Comparison of ENCODE assay signal across 8 cellular contexts in the genomic region with DNA sequence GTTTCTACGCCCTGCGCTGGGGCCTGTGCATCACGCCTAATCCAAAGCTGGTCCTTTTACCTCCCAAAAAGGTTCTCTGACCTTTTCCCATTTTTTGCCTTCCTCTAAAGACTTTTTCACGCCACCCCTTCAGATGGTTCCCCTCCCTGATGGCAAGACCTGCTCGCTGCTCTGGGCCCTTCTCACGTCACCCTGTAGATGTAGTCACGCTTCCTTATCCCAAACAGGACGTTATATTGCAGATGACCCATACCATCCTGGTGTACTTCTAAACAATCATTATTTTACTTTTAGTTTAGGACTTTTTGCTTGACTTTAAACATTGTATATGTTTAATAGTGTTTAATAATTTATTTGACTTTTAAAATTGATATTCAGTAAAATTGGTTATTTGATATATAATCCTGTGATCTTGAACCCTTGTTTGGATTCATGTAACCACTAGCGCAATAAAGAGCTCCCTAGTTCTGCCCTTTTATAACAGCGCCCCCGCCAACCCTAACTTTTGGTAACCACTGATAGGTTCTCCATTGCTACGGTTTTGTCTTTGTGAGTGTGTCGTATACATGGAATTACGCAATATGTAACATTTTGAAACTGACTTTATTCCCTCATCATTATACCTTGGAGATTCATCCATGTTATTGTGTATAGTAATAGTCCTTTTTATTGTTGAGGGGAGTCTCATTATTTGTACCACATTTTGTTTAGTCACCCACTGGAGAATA. TPM values are rescaled to one million over a fixed set of nuclear protein-coding genes. Genes with fewer than 3 reads are reported as not detected.
DNase-seq lines count a peak whose midpoint lies in the region; ATAC-seq and TF ChIP-seq lines count a peak whose summit lies in the region.

No MANE protein-coding gene starts in this region.

- no peaks in the 10 kb centered on the region for H3K9me3 Mint-ChIP-seq in activated CD4-positive, alpha-beta T cell treated with anti-CD3 and anti-CD28 coated beads for 36 hours (ENCODE audit: low read depth)

- peak overlapping the region; percentile 87 for H3K4me3 Mint-ChIP-seq in activated CD4-positive, alpha-beta T cell treated with anti-CD3 and anti-CD28 coated beads for 36 hours

- DNase-seq in activated CD4-positive, alpha-beta T cell treated with anti-CD3 and anti-CD28 coated beads for 36 hours: no peak
- DNase-seq in activated CD4-positive, alpha-beta T cell treated with anti-CD3 and anti-CD28 coated beads for 4 hours: no peak
- DNase-seq in SKM-1 treated with dmso at 0.1 percent for 144 hours (lab: John Stamatoyannopoulos, UW; ENCODE audit: unreplicated experiment): peak; percentile 49
- no peak for DNase-seq in fibroblast of the aortic adventitia (ENCODE audit: low read depth)
- DNase-seq in psoas muscle: no peak
- no peak for DNase-seq in COR-L47 (lab: John Stamatoyannopoulos, UW)
- DNase-seq in cerebellum (ENCODE audit: low spot score): no peak

- intact Hi-C loops in activated CD4-positive, alpha-beta T cell treated with anti-CD3 and anti-CD28 coated beads for 36 hours (cut with DNase I, micrococcal nuclease): loop anchor here in 1 of 2 experiments (2.0 to 5.0 kb wide), 3 partner anchors 103 to 881 kb away; partner anchors contain the start of gene MTMR10
- intact Hi-C loops in psoas muscle (cut with DNase I): no loop called here

- no peaks in the 10 kb centered on the region for H3K27me3 ChIP-seq in psoas muscle (ENCODE audit: insufficient read depth in 3 of 3, low read length in 2 of 3)

- H3K4me3 ChIP-seq in fibroblast of the aortic adventitia (ENCODE audit: low read depth, low read length) (peak overlapping the region; percentile 68), psoas muscle (peak overlapping the region; percentile 71)

- no peaks in the 10 kb centered on the region for H3K9me3 ChIP-seq in psoas muscle

- peaks cover 10% of the 10 kb centered on the region for H3K4me1 Mint-ChIP-seq in activated CD4-positive, alpha-beta T cell treated with anti-CD3 and anti-CD28 coated beads for 36 hours

- H3K36me3 Mint-ChIP-seq in activated CD4-positive, alpha-beta T cell treated with anti-CD3 and anti-CD28 coated beads for 36 hours (ENCODE audit: low read depth): no peaks in the 10 kb centered on the region

- peak; percentile 10 for ATAC-seq in activated CD4-positive, alpha-beta T cell treated with anti-CD3 and anti-CD28 coated beads for 36 hours
- ATAC-seq in psoas muscle (peak in 3 of 4 donors; percentile 12 to 46 (median 16)), HG03520 (IDR thresholded peaks at IDR 0.05; ENCODE audit: unreplicated experiment) (no peak)

- peak overlapping the region; percentile 64 for H3K27ac ChIP-seq in psoas muscle

- TF ChIP-seq CTCF in fibroblast of the aortic adventitia (IDR thresholded peaks at IDR 0.05; ENCODE audit: insufficient read depth, low read length) (no peak), psoas muscle (IDR thresholded peaks at IDR 0.05) (no peak)

- H3K36me3 ChIP-seq in psoas muscle (ENCODE audit: insufficient read depth in 1 of 2, low read depth in 1 of 2): no peaks in the 10 kb centered on the region

- H3K27me3 Mint-ChIP-seq in activated CD4-positive, alpha-beta T cell treated with anti-CD3 and anti-CD28 coated beads for 36 hours: peaks cover 9% of the 10 kb centered on the region

- CTCF ChIA-PET in activated CD4-positive, alpha-beta T cell treated with anti-CD3 and anti-CD28 coated beads for 36 hours (lab: Charles Lee): no interaction called here

- H3K4me1 ChIP-seq in psoas muscle: peaks cover 3% of the 10 kb centered on the region

- WGBS in psoas muscle, 3 donors: 45 to 50% (median 45%) methylated on average over 14 of the region's 14 CpGs

- peak overlapping the region; percentile 79 for H3K27ac Mint-ChIP-seq in activated CD4-positive, alpha-beta T cell treated with anti-CD3 and anti-CD28 coated beads for 36 hours

- POLR2A ChIA-PET in activated CD4-positive, alpha-beta T cell treated with anti-CD3 and anti-CD28 coated beads for 36 hours (lab: Charles Lee): no interaction called here

RNA-seq across cellular contexts. Expression of gene OTUD7A, which starts 0.8 kb away (rescaled TPM):
- total RNA-seq in activated CD4-positive, alpha-beta T cell treated with anti-CD3 and anti-CD28 coated beads for 36 hours: 1 to 10 TPM; 2.2 to 3.7 TPM
- total RNA-seq in fibroblast of the aortic adventitia (ENCODE audit: low replicate concordance) (0.08 and 0.63 TPM in 2 replicates), psoas muscle (1 to 10 TPM in 2 of 4 donors, under 1 TPM in 2; 0.41 to 1.1 (median 0.99) TPM), cerebellum (20.1 TPM)
- polyA plus RNA-seq in psoas muscle: under 1 TPM; 0.31 to 0.75 (median 0.37) TPM
